In the genomic region with DNA sequence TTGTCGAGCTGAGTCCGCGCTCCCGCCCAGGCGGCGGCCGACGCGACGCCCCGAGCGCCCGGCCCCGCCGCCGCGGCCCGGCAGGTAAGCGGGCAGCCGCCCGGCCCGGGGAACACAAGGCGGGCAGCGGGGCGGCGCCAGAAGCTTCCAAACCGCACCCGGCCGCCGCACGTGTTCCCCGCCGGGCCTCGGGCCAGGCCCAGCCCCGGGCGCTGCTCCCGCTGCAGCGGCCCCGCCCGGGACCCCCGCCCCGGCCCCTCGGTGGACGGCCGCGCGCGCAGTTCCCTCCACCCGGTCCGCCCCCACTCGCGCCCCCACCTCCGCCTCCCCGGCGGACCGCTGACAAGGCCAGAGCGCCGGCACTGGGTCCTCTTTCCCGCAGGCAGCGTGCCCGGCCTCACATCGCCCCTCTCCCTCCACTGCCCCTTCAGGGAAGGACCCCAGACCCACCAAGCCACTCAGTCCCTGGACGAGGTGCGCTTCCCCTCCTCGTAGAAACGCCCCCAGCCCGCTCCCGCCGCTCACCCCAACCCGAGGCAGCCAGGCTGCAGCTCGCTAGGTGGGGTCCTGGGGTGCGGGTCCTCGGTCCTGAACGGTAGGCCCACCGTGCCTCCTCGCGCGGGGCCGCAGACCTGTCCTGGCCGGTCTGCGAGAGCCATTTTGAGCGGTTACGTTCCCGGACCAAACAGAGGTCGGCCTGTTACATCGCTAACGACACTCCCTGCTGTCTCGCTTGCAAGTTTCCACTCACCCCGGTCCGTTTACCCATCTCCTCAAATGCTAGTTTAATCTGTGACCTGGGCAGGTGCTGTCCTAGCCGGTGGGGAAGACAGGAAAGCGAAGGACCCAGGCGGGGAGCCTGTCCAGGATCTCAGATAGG, we compare ENCODE assay signal across 1 cellular context.
TF ChIP-seq lines count a peak whose summit lies in the region.

No MANE protein-coding gene starts in this region.

TF ChIP-seq in HepG2, 621 proteins besides CTCF, POLR2A, EP300 and RAD21 (continued from another document and continues in another):
- TF ChIP-seq, protein P1, sequence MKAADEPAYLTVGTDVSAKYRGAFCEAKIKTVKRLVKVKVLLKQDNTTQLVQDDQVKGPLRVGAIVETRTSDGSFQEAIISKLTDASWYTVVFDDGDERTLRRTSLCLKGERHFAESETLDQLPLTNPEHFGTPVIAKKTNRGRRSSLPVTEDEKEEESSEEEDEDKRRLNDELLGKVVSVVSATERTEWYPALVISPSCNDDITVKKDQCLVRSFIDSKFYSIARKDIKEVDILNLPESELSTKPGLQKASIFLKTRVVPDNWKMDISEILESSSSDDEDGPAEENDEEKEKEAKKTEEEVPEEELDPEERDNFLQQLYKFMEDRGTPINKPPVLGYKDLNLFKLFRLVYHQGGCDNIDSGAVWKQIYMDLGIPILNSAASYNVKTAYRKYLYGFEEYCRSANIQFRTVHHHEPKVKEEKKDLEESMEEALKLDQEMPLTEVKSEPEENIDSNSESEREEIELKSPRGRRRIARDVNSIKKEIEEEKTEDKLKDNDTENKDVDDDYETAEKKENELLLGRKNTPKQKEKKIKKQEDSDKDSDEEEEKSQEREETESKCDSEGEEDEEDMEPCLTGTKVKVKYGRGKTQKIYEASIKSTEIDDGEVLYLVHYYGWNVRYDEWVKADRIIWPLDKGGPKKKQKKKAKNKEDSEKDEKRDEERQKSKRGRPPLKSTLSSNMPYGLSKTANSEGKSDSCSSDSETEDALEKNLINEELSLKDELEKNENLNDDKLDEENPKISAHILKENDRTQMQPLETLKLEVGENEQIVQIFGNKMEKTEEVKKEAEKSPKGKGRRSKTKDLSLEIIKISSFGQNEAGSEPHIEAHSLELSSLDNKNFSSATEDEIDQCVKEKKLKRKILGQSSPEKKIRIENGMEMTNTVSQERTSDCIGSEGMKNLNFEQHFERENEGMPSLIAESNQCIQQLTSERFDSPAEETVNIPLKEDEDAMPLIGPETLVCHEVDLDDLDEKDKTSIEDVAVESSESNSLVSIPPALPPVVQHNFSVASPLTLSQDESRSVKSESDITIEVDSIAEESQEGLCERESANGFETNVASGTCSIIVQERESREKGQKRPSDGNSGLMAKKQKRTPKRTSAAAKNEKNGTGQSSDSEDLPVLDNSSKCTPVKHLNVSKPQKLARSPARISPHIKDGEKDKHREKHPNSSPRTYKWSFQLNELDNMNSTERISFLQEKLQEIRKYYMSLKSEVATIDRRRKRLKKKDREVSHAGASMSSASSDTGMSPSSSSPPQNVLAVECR (CRISPR knock-in tag; IDR thresholded peaks at IDR 0.05; ENCODE audit: borderline replicate concordance): peak; percentile 51
- TF ChIP-seq U2AF2 (IDR thresholded peaks at IDR 0.05; ENCODE audit: low read depth, low read length) (no peak), THYN1 (CRISPR knock-in tag; IDR thresholded peaks at IDR 0.05; ENCODE audit: borderline replicate concordance, low read depth) (no peak), GTF2F1 (IDR thresholded peaks at IDR 0.05; ENCODE audit: low read length) (no peak), TEAD3 (CRISPR knock-in tag; optimal IDR thresholded peaks at IDR 0.05; ENCODE audit: borderline replicate concordance) (no peak), SAFB2 (CRISPR knock-in tag; IDR thresholded peaks at IDR 0.05; ENCODE audit: borderline replicate concordance, low read depth) (no peak), SIN3B (IDR thresholded peaks at IDR 0.05; ENCODE audit: low read length) (no peak), SP5 (CRISPR knock-in tag; IDR thresholded peaks at IDR 0.05; ENCODE audit: borderline replicate concordance, low read depth) (no peak), MBNL3 (CRISPR knock-in tag; conservative IDR thresholded peaks at IDR 0.05) (no peak), MEIS2 (CRISPR knock-in tag; IDR thresholded peaks at IDR 0.05) (peak; percentile 19; the same call in 1 of the 2 replicates), EED (CRISPR knock-in tag; IDR thresholded peaks at IDR 0.05) (no peak), ZNF660 (CRISPR knock-in tag; IDR thresholded peaks at IDR 0.05; ENCODE audit: borderline replicate concordance, low read depth) (no peak), JUN (CRISPR knock-in tag; IDR thresholded peaks at IDR 0.05) (no peak), ZNF3 (CRISPR knock-in tag; IDR thresholded peaks at IDR 0.05) (no peak), SNAPC2 (CRISPR knock-in tag; IDR thresholded peaks at IDR 0.05) (no peak), POGZ (CRISPR knock-in tag; IDR thresholded peaks at IDR 0.05) (no peak), JUND (CRISPR knock-in tag; IDR thresholded peaks at IDR 0.05) (no peak), CAMTA2 (CRISPR knock-in tag; IDR thresholded peaks at IDR 0.05; ENCODE audit: borderline replicate concordance) (no peak), ZNF317 (CRISPR knock-in tag; IDR thresholded peaks at IDR 0.05) (no peak), CENPT (CRISPR knock-in tag; IDR thresholded peaks at IDR 0.05; ENCODE audit: low read depth) (no peak), U2AF1 (optimal IDR thresholded peaks at IDR 0.05; ENCODE audit: low read depth, low read length) (no peak), ZFP41 (CRISPR knock-in tag; IDR thresholded peaks at IDR 0.05; ENCODE audit: borderline replicate concordance) (no peak), ONECUT2 (CRISPR knock-in tag; IDR thresholded peaks at IDR 0.05) (no peak), ZNF607 (CRISPR knock-in tag; IDR thresholded peaks at IDR 0.05; ENCODE audit: borderline replicate concordance) (0 out of 2 replicates have a peak, but pooled peaks have one; percentile 52), CBFB (CRISPR knock-in tag; IDR thresholded peaks at IDR 0.05) (no peak), SOX5 (CRISPR knock-in tag; IDR thresholded peaks at IDR 0.05; ENCODE audit: borderline replicate concordance) (no peak), CBX2 (IDR thresholded peaks at IDR 0.05; ENCODE audit: low read depth, low read length) (no peak), CBX2 (CRISPR knock-in tag; IDR thresholded peaks at IDR 0.05; ENCODE audit: low read depth) (no peak), ZNF263 (CRISPR knock-in tag; IDR thresholded peaks at IDR 0.05) (no peak), MTA1 (CRISPR knock-in tag; IDR thresholded peaks at IDR 0.05; ENCODE audit: borderline replicate concordance) (peak; percentile 22; the same call in 1 of the 2 replicates), MIER3 (CRISPR knock-in tag; IDR thresholded peaks at IDR 0.05; ENCODE audit: borderline replicate concordance) (no peak), PLRG1 (conservative IDR thresholded peaks at IDR 0.05) (no peak), RORA (CRISPR knock-in tag; IDR thresholded peaks at IDR 0.05) (no peak), SNAI1 (CRISPR knock-in tag; IDR thresholded peaks at IDR 0.05; ENCODE audit: borderline replicate concordance) (no peak), NR2C2 (CRISPR knock-in tag; IDR thresholded peaks at IDR 0.05; ENCODE audit: borderline replicate concordance) (no peak)
- TF ChIP-seq, protein P2, sequence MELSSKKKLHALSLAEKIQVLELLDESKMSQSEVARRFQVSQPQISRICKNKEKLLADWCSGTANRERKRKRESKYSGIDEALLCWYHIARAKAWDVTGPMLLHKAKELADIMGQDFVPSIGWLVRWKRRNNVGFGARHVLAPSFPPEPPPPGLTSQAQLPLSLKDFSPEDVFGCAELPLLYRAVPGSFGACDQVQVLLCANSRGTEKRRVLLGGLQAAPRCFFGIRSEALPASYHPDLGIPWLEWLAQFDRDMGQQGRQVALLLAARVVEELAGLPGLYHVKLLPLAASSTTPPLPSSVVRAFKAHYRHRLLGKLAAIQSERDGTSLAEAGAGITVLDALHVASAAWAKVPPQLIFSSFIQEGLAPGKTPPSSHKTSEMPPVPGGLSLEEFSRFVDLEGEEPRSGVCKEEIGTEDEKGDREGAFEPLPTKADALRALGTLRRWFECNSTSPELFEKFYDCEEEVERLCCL (CRISPR knock-in tag; IDR thresholded peaks at IDR 0.05; ENCODE audit: borderline replicate concordance): no peak
- TF ChIP-seq, protein P3, sequence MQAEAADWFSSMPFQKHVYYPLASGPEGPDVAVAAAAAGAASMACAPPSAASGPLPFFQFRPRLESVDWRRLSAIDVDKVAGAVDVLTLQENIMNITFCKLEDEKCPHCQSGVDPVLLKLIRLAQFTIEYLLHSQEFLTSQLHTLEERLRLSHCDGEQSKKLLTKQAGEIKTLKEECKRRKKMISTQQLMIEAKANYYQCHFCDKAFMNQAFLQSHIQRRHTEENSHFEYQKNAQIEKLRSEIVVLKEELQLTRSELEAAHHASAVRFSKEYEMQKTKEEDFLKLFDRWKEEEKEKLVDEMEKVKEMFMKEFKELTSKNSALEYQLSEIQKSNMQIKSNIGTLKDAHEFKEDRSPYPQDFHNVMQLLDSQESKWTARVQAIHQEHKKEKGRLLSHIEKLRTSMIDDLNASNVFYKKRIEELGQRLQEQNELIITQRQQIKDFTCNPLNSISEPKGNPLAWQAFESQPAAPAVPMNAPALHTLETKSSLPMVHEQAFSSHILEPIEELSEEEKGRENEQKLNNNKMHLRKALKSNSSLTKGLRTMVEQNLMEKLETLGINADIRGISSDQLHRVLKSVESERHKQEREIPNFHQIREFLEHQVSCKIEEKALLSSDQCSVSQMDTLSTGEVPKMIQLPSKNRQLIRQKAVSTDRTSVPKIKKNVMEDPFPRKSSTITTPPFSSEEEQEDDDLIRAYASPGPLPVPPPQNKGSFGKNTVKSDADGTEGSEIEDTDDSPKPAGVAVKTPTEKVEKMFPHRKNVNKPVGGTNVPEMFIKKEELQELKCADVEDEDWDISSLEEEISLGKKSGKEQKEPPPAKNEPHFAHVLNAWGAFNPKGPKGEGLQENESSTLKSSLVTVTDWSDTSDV (CRISPR knock-in tag; IDR thresholded peaks at IDR 0.05): no peak
- TF ChIP-seq, protein P4, sequence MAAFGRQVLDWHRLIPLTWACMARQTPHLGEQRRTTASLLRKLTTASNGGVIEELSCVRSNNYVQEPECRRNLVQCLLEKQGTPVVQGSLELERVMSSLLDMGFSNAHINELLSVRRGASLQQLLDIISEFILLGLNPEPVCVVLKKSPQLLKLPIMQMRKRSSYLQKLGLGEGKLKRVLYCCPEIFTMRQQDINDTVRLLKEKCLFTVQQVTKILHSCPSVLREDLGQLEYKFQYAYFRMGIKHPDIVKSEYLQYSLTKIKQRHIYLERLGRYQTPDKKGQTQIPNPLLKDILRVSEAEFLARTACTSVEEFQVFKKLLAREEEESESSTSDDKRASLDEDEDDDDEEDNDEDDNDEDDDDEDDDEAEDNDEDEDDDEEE (CRISPR knock-in tag; IDR thresholded peaks at IDR 0.05): no peak
- TF ChIP-seq, protein P5, sequence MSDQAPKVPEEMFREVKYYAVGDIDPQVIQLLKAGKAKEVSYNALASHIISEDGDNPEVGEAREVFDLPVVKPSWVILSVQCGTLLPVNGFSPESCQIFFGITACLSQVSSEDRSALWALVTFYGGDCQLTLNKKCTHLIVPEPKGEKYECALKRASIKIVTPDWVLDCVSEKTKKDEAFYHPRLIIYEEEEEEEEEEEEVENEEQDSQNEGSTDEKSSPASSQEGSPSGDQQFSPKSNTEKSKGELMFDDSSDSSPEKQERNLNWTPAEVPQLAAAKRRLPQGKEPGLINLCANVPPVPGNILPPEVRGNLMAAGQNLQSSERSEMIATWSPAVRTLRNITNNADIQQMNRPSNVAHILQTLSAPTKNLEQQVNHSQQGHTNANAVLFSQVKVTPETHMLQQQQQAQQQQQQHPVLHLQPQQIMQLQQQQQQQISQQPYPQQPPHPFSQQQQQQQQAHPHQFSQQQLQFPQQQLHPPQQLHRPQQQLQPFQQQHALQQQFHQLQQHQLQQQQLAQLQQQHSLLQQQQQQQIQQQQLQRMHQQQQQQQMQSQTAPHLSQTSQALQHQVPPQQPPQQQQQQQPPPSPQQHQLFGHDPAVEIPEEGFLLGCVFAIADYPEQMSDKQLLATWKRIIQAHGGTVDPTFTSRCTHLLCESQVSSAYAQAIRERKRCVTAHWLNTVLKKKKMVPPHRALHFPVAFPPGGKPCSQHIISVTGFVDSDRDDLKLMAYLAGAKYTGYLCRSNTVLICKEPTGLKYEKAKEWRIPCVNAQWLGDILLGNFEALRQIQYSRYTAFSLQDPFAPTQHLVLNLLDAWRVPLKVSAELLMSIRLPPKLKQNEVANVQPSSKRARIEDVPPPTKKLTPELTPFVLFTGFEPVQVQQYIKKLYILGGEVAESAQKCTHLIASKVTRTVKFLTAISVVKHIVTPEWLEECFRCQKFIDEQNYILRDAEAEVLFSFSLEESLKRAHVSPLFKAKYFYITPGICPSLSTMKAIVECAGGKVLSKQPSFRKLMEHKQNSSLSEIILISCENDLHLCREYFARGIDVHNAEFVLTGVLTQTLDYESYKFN (CRISPR knock-in tag; conservative IDR thresholded peaks at IDR 0.05): no peak
- TF ChIP-seq, protein P6, sequence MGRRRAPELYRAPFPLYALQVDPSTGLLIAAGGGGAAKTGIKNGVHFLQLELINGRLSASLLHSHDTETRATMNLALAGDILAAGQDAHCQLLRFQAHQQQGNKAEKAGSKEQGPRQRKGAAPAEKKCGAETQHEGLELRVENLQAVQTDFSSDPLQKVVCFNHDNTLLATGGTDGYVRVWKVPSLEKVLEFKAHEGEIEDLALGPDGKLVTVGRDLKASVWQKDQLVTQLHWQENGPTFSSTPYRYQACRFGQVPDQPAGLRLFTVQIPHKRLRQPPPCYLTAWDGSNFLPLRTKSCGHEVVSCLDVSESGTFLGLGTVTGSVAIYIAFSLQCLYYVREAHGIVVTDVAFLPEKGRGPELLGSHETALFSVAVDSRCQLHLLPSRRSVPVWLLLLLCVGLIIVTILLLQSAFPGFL (CRISPR knock-in tag; IDR thresholded peaks at IDR 0.05): no peak
- TF ChIP-seq, protein P7, sequence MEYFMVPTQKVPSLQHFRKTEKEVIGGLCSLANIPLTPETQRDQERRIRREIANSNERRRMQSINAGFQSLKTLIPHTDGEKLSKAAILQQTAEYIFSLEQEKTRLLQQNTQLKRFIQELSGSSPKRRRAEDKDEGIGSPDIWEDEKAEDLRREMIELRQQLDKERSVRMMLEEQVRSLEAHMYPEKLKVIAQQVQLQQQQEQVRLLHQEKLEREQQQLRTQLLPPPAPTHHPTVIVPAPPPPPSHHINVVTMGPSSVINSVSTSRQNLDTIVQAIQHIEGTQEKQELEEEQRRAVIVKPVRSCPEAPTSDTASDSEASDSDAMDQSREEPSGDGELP (IDR thresholded peaks at IDR 0.05; ENCODE audit: borderline replicate concordance, low read depth): no peak
- TF ChIP-seq, protein P8, sequence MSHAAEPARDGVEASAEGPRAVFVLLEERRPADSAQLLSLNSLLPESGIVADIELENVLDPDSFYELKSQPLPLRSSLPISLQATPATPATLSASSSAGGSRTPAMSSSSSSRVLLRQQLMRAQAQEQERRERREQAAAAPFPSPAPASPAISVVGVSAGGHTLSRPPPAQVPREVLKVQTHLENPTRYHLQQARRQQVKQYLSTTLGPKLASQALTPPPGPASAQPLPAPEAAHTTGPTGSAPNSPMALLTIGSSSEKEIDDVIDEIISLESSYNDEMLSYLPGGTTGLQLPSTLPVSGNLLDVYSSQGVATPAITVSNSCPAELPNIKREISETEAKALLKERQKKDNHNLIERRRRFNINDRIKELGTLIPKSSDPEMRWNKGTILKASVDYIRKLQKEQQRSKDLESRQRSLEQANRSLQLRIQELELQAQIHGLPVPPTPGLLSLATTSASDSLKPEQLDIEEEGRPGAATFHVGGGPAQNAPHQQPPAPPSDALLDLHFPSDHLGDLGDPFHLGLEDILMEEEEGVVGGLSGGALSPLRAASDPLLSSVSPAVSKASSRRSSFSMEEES (CRISPR knock-in tag; IDR thresholded peaks at IDR 0.05): no peak
